ENCODE assay signal across 15 cellular contexts in the genomic region with DNA sequence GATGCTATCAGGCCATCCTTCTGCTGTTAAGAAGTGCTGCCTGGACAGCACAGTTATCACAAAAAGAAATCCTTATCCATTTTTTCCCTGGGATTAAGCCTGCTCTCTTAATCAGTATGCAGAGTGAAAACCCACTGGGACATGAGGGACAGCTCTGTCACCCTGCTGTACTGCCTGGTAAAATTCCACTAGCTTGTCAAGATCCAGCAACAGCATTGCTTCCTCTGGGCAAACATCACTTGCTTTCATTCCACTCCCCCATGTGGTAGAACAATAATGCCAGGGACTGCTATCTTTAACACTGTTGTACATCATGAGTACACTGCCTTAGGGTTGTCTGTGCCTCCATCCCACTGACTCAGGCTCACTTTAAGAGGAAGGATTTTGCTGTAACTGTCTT.
DNase-seq lines count a peak whose midpoint lies in the region; ATAC-seq and TF ChIP-seq lines count a peak whose summit lies in the region.
"Had no signal": no experiment of that assay in that cellular context is flagged by ENCODE, and none has a peak within 500 bp of the region (broad histone marks: within the 10 kb centered on the region; RNA-seq: fewer than 3 reads in every experiment).

No MANE protein-coding gene starts in this region.

- no peak overlapping the region for H3K9ac ChIP-seq in BLaER1 treated with 17β-estradiol and CSF1 and Interleukin-3, amounts not matched to agents 10 nM and 100 nM

- peaks cover 0 to 21% (median 11%) of the 10 kb centered on the region in 10 experiments; a peak in 13 of 20 replicates for H3K4me1 ChIP-seq in BLaER1 treated with 17β-estradiol and CSF1 and Interleukin-3, amounts not matched to agents 10 nM and 100 nM
- no peaks in the 10 kb centered on the region for H3K4me1 ChIP-seq in right lobe of liver

- no peak overlapping the region for H3K4me3 ChIP-seq in BLaER1 treated with 17β-estradiol and CSF1 and Interleukin-3, amounts not matched to agents 10 nM and 100 nM
- no peak overlapping the region for H3K4me3 ChIP-seq in brain microvascular endothelial cell (ENCODE audit: low read depth, low read length)
- no peak overlapping the region for H3K4me3 ChIP-seq in right lobe of liver

- in situ Hi-C loops in brain microvascular endothelial cell (cut with HindIII; ENCODE audit: low pct_ligation_motif_present, low sequenced_read_pairs): no loop called here

- peak; percentile 25 for TF ChIP-seq CTCF in brain microvascular endothelial cell (IDR thresholded peaks at IDR 0.05; ENCODE audit: low read depth, low read length, missing control alignments)
- TF ChIP-seq CTCF in right lobe of liver (IDR thresholded peaks at IDR 0.05): peak in 3 of 4 donors; percentile 13 to 26 (median 19)
- no peak for TF ChIP-seq CTCF in RWPE1 (conservative IDR thresholded peaks at IDR 0.05; ENCODE audit: low read depth)

- no peaks in the 10 kb centered on the region for H4K20me1 ChIP-seq in BLaER1 treated with 17β-estradiol and CSF1 and Interleukin-3, amounts not matched to agents 10 nM and 100 nM

- peaks cover 41 to 47% (median 44%) of the 10 kb centered on the region in 11 experiments for H3K9me3 ChIP-seq in BLaER1 treated with 17β-estradiol and CSF1 and Interleukin-3, amounts not matched to agents 10 nM and 100 nM (replicated peaks in 1 of 11)
- H3K9me3 ChIP-seq in right lobe of liver: no peaks in the 10 kb centered on the region

- no peaks in the 10 kb centered on the region for H3K27me3 ChIP-seq in BLaER1 treated with 17β-estradiol and CSF1 and Interleukin-3, amounts not matched to agents 10 nM and 100 nM
- H3K27me3 ChIP-seq in brain microvascular endothelial cell (replicated peaks): no peaks in the 10 kb centered on the region
- H3K27me3 ChIP-seq in right lobe of liver: no peaks in the 10 kb centered on the region

- POLR2A ChIA-PET in RWPE1 (lab: Yijun Ruan, JAX; ENCODE audit: low non-redundant PET): no interaction called here

- no peak overlapping the region for H3K27ac ChIP-seq in BLaER1 treated with 17β-estradiol and CSF1 and Interleukin-3, amounts not matched to agents 10 nM and 100 nM
- H3K27ac ChIP-seq in brain microvascular endothelial cell (no peak overlapping the region), right lobe of liver (no peak overlapping the region), RWPE1 (no peak overlapping the region)

- CTCF ChIA-PET in RWPE1 (lab: Yijun Ruan, JAX): no interaction called here

- intact Hi-C loops in right lobe of liver (cut with DNase I): no loop called here

- peak overlapping the region in 6 of 11 experiments; percentile 2 to 43 (median 24); a peak in 6 of 22 replicates for H3K4me2 ChIP-seq in BLaER1 treated with 17β-estradiol and CSF1 and Interleukin-3, amounts not matched to agents 10 nM and 100 nM

- ATAC-seq in right lobe of liver (peak in 2 of 4 donors; percentile 44 to 45), GM19467 (IDR thresholded peaks at IDR 0.05; ENCODE audit: unreplicated experiment) (no peak), HG02588 (IDR thresholded peaks at IDR 0.05; ENCODE audit: unreplicated experiment) (no peak)
- ATAC-seq: activated CD4-positive, CD25-positive, alpha-beta regulatory T cell treated with anti-CD3 and anti-CD28 coated beads, Interleukin-2, amount 50 U/mL, for 24 hours; activated T-cell treated with anti-CD3 and anti-CD28 coated beads, Interleukin-2, amount 50 U/mL, for 4 hours had no signal

- H3K36me3 ChIP-seq in BLaER1 treated with 17β-estradiol and CSF1 and Interleukin-3, amounts not matched to agents 10 nM and 100 nM: peaks cover 0 to 9% (median 0%) of the 10 kb centered on the region in 11 experiments; a peak in 5 of 22 replicates
- H3K36me3 ChIP-seq in brain microvascular endothelial cell (replicated peaks) (no peaks in the 10 kb centered on the region), right lobe of liver (no peaks in the 10 kb centered on the region)

- no peak for TF ChIP-seq POLR2A in right lobe of liver (IDR thresholded peaks at IDR 0.05)

- peak; percentile 32 for DNase-seq in LHCN-M2 (ENCODE audit: low read depth)
- peak; percentile 5 for DNase-seq in brain microvascular endothelial cell
- DNase-seq in right lobe of liver: no peak
- DNase-seq in RWPE1 (ENCODE audit: low spot score): no peak
- no peak for DNase-seq in NK-92 treated with Interleukin-12 subunit alpha and Interleukin-12 subunit beta, amount 100 ng/mL, for 24 hours (lab: John Stamatoyannopoulos, UW)
- DNase-seq: activated T-cell treated with anti-CD3 and anti-CD28 coated beads, Interleukin-2, amount 50 U/mL, for 4 hours; effector memory CD4-positive, alpha-beta T cell; GDM1; MV-4-11; nucleus accumbens; stimulated activated naive CD4-positive, alpha-beta T cell had no signal

Comparison
In these comparisons a context has a peak if more than half of its experiments do, and no peak if none do; other contexts are left out.
1. DNase-seq: peak in LHCN-M2 (single experiment) and brain microvascular endothelial cell (single experiment); none in right lobe of liver (0 of 3), RWPE1 (single experiment) and NK-92 treated with Interleukin-12 subunit alpha and Interleukin-12 subunit beta, amount 100 ng/mL, for 24 hours (single experiment).